Comparison of ENCODE assay signal across 18 cellular contexts in genomic region chr15:62509395-62509973, GRCh38.
A peak's percentile ranks its signal among the peaks of the same experiment; 100 is the strongest.
DNase-seq lines count a peak whose midpoint lies in the region; ATAC-seq and TF ChIP-seq lines count a peak whose summit lies in the region.
"Had no signal": no experiment of that assay in that cellular context is flagged by ENCODE, and none has a peak within 500 bp of the region (broad histone marks: within the 10 kb centered on the region; RNA-seq: fewer than 3 reads in every experiment).

No MANE protein-coding gene starts in this region.

- H3K27me3 ChIP-seq in IMR-90 (ENCODE audit: control insufficient read depth, insufficient read depth, low read length) (no peaks in the 10 kb centered on the region), neural progenitor cell (no peaks in the 10 kb centered on the region), smooth muscle cell (ENCODE audit: low read depth) (no peaks in the 10 kb centered on the region)
- H3K27me3 ChIP-seq: BE2C had no signal

- H2AK5ac ChIP-seq in IMR-90 (ENCODE audit: low read depth, low read length), result peak overlapping the region; percentile 16

- POLR2A ChIA-PET in IMR-90 (lab: Charles Lee; ENCODE audit: unreplicated experiment), result no interaction called here

- H3K36me3 ChIP-seq in IMR-90 (ENCODE audit: control insufficient read depth, insufficient read depth, low read length) (no peaks in the 10 kb centered on the region), neural progenitor cell (no peaks in the 10 kb centered on the region), smooth muscle cell (ENCODE audit: low read depth) (no peaks in the 10 kb centered on the region)
- H3K36me3 ChIP-seq: BE2C had no signal

- in situ Hi-C loops in IMR-90 (cut with MboI; ENCODE audit: low sequenced_read_pairs), result no loop called here

- peak overlapping the region; percentile 19; the same call in 1 of the 2 replicates for H3K4ac ChIP-seq in IMR-90 (ENCODE audit: low read depth, low read length)

- H3K79me2 ChIP-seq in neural progenitor cell (ENCODE audit: low read depth), result no peaks in the 10 kb centered on the region
- peaks cover 23% of the 10 kb centered on the region for H3K79me2 ChIP-seq in smooth muscle cell (ENCODE audit: low read depth)

- no peak overlapping the region for H3K23ac ChIP-seq in IMR-90 (ENCODE audit: low read depth, low read length)

- no TSS peak for BruUV-seq in IMR-90 (replicated peaks; lab: Mats Ljungman, UMichigan)

- peaks cover 20% of the 10 kb centered on the region for H3K9me1 ChIP-seq in IMR-90 (ENCODE audit: insufficient read depth, low read length)

- H3K4me1 ChIP-seq in IMR-90 (ENCODE audit: control insufficient read depth, insufficient read depth, low read length), result peaks cover 19% of the 10 kb centered on the region
- H3K4me1 ChIP-seq in neural progenitor cell, result peaks cover 17% of the 10 kb centered on the region
- peaks cover 21% of the 10 kb centered on the region for H3K4me1 ChIP-seq in smooth muscle cell (ENCODE audit: low read depth)

- H3K9me3 Mint-ChIP-seq in neural progenitor cell, result no peaks in the 10 kb centered on the region
- H3K9me3 Mint-ChIP-seq: IgD-negative memory B cell had no signal

- TF ChIP-seq POLR2A in IMR-90 (IDR thresholded peaks at IDR 0.05; ENCODE audit: low read depth, low read length), result no peak

- no peak overlapping the region for H3K56ac ChIP-seq in IMR-90 (ENCODE audit: extremely low read depth, insufficient read depth, low read length)

- H4K91ac ChIP-seq in IMR-90 (ENCODE audit: insufficient read depth, low read depth, low read length), result no peak overlapping the region

- WGBS in IMR-90 (ENCODE audit: extremely low coverage in 2 of 2, insufficient read length in 1 of 2), 2 experiments, result 60% methylated on average over 2 of the region's 12 CpGs; no CpG with 5 or more reads in 1 of the 2 experiments
- 88% methylated on average over 12 of the region's 12 CpGs for WGBS in smooth muscle cell (ENCODE audit: low lambda C conversion rate)

- no peak for TF ChIP-seq RAD21 in IMR-90 (IDR thresholded peaks at IDR 0.05; ENCODE audit: low read length)

- DNase-seq in ELF-1 (ENCODE audit: low read depth, low spot score), result peak; percentile 56
- no peak for DNase-seq in IMR-90
- peak; percentile 55 for DNase-seq in iPS-NIHi7 (ENCODE audit: extremely low spot score)
- DNase-seq in neural progenitor cell (ENCODE audit: low spot score), result peak; percentile 37
- no peak for DNase-seq in activated CD4-positive, CD25-positive, alpha-beta regulatory T cell treated with anti-CD3 and anti-CD28 coated beads, Interleukin-2, amount 50 U/mL, for 72 hours
- no peak for DNase-seq in smooth muscle cell (lab: John Stamatoyannopoulos, UW; ENCODE audit: unreplicated experiment)
- DNase-seq in KG1 (lab: John Stamatoyannopoulos, UW), result no peak
- DNase-seq: BE2C, EL, HCEC 1CT, Karpas-422, NCI-H187, NCI-H446, NCI-H526, OCI-M1, Right ventricle myocardium superior had no signal

- no peaks in the 10 kb centered on the region for H3F3A ChIP-seq in neural progenitor cell (ENCODE audit: low read depth)
- H3F3A ChIP-seq in smooth muscle cell (ENCODE audit: low read depth), result no peaks in the 10 kb centered on the region

- H3K18ac ChIP-seq in IMR-90 (ENCODE audit: low read depth, low read length), result peak overlapping the region; percentile 17; the same call in 1 of the 2 replicates

- H2BK20ac ChIP-seq in IMR-90 (ENCODE audit: low read depth, low read length), result peak overlapping the region; percentile 32

- H2AFZ ChIP-seq in IMR-90 (replicated peaks; ENCODE audit: low read length, poor library complexity) (no peak overlapping the region), neural progenitor cell (replicated peaks) (no peak overlapping the region), smooth muscle cell (ENCODE audit: low read depth) (no peak overlapping the region)

- no peak overlapping the region for H3K4me3 Mint-ChIP-seq in neural progenitor cell
- H3K4me3 Mint-ChIP-seq: IgD-negative memory B cell had no signal

- no peak overlapping the region for H2AK9ac ChIP-seq in IMR-90 (replicated peaks; ENCODE audit: low read depth, low read length, poor library complexity)

- 0 out of 2 replicates have a peak overlapping the region, but pooled peaks have one; percentile 32 for H2BK120ac ChIP-seq in IMR-90 (ENCODE audit: low read depth, low read length)

- CTCF ChIA-PET in IMR-90 (lab: Yijun Ruan, JAX), result no interaction called here

- H2BK15ac ChIP-seq in IMR-90 (ENCODE audit: low read depth, low read length), result peak overlapping the region; percentile 3; the same call in 1 of the 3 replicates

- 0 out of 2 replicates have a peak overlapping the region, but pooled peaks have one; percentile 2 for H4K5ac ChIP-seq in IMR-90 (ENCODE audit: low read depth, low read length)

- H3K79me1 ChIP-seq in IMR-90 (ENCODE audit: low read depth in 1 of 2, low read length in 2 of 2), result peaks cover 23 to 24% of the 10 kb centered on the region in 2 experiments

- H3K4me3 ChIP-seq in IMR-90 (ENCODE audit: insufficient read depth, low read depth, low read length) (no peak overlapping the region), neural progenitor cell (no peak overlapping the region), smooth muscle cell (no peak overlapping the region)

- no peaks in the 10 kb centered on the region for H3K36me3 Mint-ChIP-seq in neural progenitor cell
- H3K36me3 Mint-ChIP-seq: IgD-negative memory B cell had no signal

- H3K27ac ChIP-seq in IMR-90 (ENCODE audit: insufficient read depth, low read length) (no peak overlapping the region), neural progenitor cell (no peak overlapping the region), smooth muscle cell (ENCODE audit: low read depth) (no peak overlapping the region)

- ATAC-seq in IMR-90 (ENCODE audit: low read depth), result no peak
- ATAC-seq in HG02759 (IDR thresholded peaks at IDR 0.05; ENCODE audit: unreplicated experiment), result no peak

- peaks cover 9% of the 10 kb centered on the region for H3K27me3 Mint-ChIP-seq in neural progenitor cell (ENCODE audit: insufficient read depth, low read depth)

- H3K9ac ChIP-seq in IMR-90 (ENCODE audit: low read depth, low read length), result no peak overlapping the region
- H3K9ac ChIP-seq in neural progenitor cell, result no peak overlapping the region
- H3K9ac ChIP-seq in smooth muscle cell (ENCODE audit: low read depth), result no peak overlapping the region

- H3K4me1 Mint-ChIP-seq in neural progenitor cell, result peaks cover 54% of the 10 kb centered on the region
- H3K4me1 Mint-ChIP-seq: IgD-negative memory B cell had no signal

- no peak overlapping the region for H3K14ac ChIP-seq in IMR-90 (replicated peaks; ENCODE audit: low read depth, low read length)

- dilution Hi-C loops in IMR-90 (cut with HindIII; ENCODE audit: low sequenced_read_pairs, unreplicated experiment), result no loop called here

- no peak overlapping the region for H3K27ac Mint-ChIP-seq in neural progenitor cell
- H3K27ac Mint-ChIP-seq: IgD-negative memory B cell had no signal

- intact Hi-C loops in IMR-90 (cut with micrococcal nuclease), result no loop called here

- H3K9me3 ChIP-seq in IMR-90 (ENCODE audit: control insufficient read depth, insufficient read depth, low read length), result no peaks in the 10 kb centered on the region
- H3K9me3 ChIP-seq in neural progenitor cell (ENCODE audit: low read depth), result no peaks in the 10 kb centered on the region
- H3K9me3 ChIP-seq in smooth muscle cell (replicated peaks; ENCODE audit: low read depth), result no peaks in the 10 kb centered on the region
- H3K9me3 ChIP-seq: BE2C had no signal

- no peak overlapping the region for H4K8ac ChIP-seq in IMR-90 (ENCODE audit: low read depth in 2 of 2, low read length in 2 of 2)

- no peak overlapping the region for H2BK5ac ChIP-seq in IMR-90 (ENCODE audit: low read depth, low read length, poor library complexity, severe bottlenecking)

- TF ChIP-seq CTCF in IMR-90 (conservative IDR thresholded peaks at IDR 0.05; ENCODE audit: low read depth, low read length) (no peak), neural progenitor cell (IDR thresholded peaks at IDR 0.05) (no peak), smooth muscle cell (IDR thresholded peaks at IDR 0.05; ENCODE audit: borderline replicate concordance, insufficient read depth, poor library complexity, severe bottlenecking) (no peak)

- H3K4me2 ChIP-seq in IMR-90 (ENCODE audit: low read depth, low read length), result no peak overlapping the region
- H3K4me2 ChIP-seq in neural progenitor cell, result no peak overlapping the region
- H3K4me2 ChIP-seq in smooth muscle cell, result no peak overlapping the region

- H4K20me1 ChIP-seq in IMR-90 (ENCODE audit: insufficient read depth, low read length), result no peaks in the 10 kb centered on the region
- H4K20me1 ChIP-seq in neural progenitor cell (ENCODE audit: low read depth), result peaks cover 3% of the 10 kb centered on the region
- no peaks in the 10 kb centered on the region for H4K20me1 ChIP-seq in smooth muscle cell (ENCODE audit: low read depth)

TF ChIP-seq in IMR-90, 13 proteins besides CTCF, POLR2A, EP300 and RAD21:
- TF ChIP-seq NFE2L2 (IDR thresholded peaks at IDR 0.05; ENCODE audit: low read depth, low read length) (no peak), MAZ (IDR thresholded peaks at IDR 0.05; ENCODE audit: borderline replicate concordance, low read depth, low read length) (no peak), MXI1 (IDR thresholded peaks at IDR 0.05; ENCODE audit: borderline replicate concordance, low read depth, low read length) (no peak), USF2 (IDR thresholded peaks at IDR 0.05; ENCODE audit: low read depth, low read length) (no peak), RCOR1 (IDR thresholded peaks at IDR 0.05; ENCODE audit: insufficient replicate concordance, low read length) (no peak), SMC3 (IDR thresholded peaks at IDR 0.05; ENCODE audit: low read depth, low read length) (no peak), CHD1 (IDR thresholded peaks at IDR 0.05; ENCODE audit: low read depth, low read length) (no peak), ELK1 (IDR thresholded peaks at IDR 0.05; ENCODE audit: borderline replicate concordance, low read depth, low read length) (no peak), BHLHE40 (IDR thresholded peaks at IDR 0.05; ENCODE audit: low read depth, low read length) (no peak)

Comparison
In these comparisons a context has a peak if more than half of its experiments do, and no peak if none do; other contexts are left out.
1. DNase-seq: peak in ELF-1 (single experiment), iPS-NIHi7 (single experiment) and neural progenitor cell (single experiment); none in IMR-90 (single experiment), activated CD4-positive, CD25-positive, alpha-beta regulatory T cell treated with anti-CD3 and anti-CD28 coated beads, Interleukin-2, amount 50 U/mL, for 72 hours (single experiment), smooth muscle cell (single experiment) and KG1 (single experiment).